ENCODE assay signal across 32 cellular contexts in genomic region chr12:3602488-3602887, GRCh38.
"Had no signal": no experiment of that assay in that cellular context is flagged by ENCODE, and none has a peak within 500 bp of the region (broad histone marks: within the 10 kb centered on the region; RNA-seq: fewer than 3 reads in every experiment).

No MANE protein-coding gene starts in this region.

- H3K4me3 Mint-ChIP-seq: activated CD4-positive, alpha-beta T cell treated with anti-CD3 and anti-CD28 coated beads, Interleukin-2, amount 10 ng/mL, durations not matched to agents 24 days and 14 days; activated naive CD4-positive, alpha-beta T cell treated with anti-CD3 and anti-CD28 coated beads for 36 hours; activated T-cell treated with anti-CD3 and anti-CD28 coated beads, Interleukin-2, amount 50 U/mL, for 4 hours; activated T-helper 1 cell treated with anti-CD3 and anti-CD28 coated beads, Interleukin-12 subunit alpha, Interleukin-12 subunit beta, Interleukin-2, Interleukin-4 antibody, amounts not matched to agents 30 ng/mL and 10 ng/mL and 1 ng/mL, durations not matched to agents 14 hours and 24 hours and 36 hours; brain; T-helper 1 cell treated with Interleukin-12 subunit alpha and Interleukin-12 subunit beta and Interleukin-4 antibody, amounts not matched to agents 30 μg/mL and 1 μg/mL, for 36 hours; T-helper 2 cell treated with Interferon-gamma antibody and Interleukin-4, amounts not matched to agents 5 μg/mL and 100 μg/mL, for 36 hours had no signal

- H3K9me2 ChIP-seq: SK-N-SH had no signal

- FAIRE-seq: bronchial epithelial cell, K562, TTC549 had no signal

- H3K4me1 Mint-ChIP-seq: activated CD4-positive, alpha-beta T cell treated with anti-CD3 and anti-CD28 coated beads, Interleukin-2, amount 10 ng/mL, durations not matched to agents 24 days and 14 days had no signal

- H3K4me3 ChIP-seq: adrenal gland, K562, SJSA1 had no signal

- DNase-seq: activated CD4-positive, alpha-beta T cell treated with anti-CD3 and anti-CD28 coated beads, Interleukin-2, amount 10 ng/mL, durations not matched to agents 24 days and 14 days; activated CD4-positive, alpha-beta T cell treated with anti-CD3 and anti-CD28 coated beads, Interleukin-2, amount 50 U/mL, for 4 hours; activated CD8-positive, alpha-beta memory T cell treated with anti-CD3 and anti-CD28 coated beads, Interleukin-2, amount 50 U/mL, for 4 hours; activated gamma-delta T cell treated with Interleukin-2 at 50 U/mL for 16 hours; activated naive CD4-positive, alpha-beta T cell treated with anti-CD3 and anti-CD28 coated beads for 36 hours; activated T-cell treated with anti-CD3 and anti-CD28 coated beads for 4 hours; activated T-cell treated with anti-CD3 and anti-CD28 coated beads, Interleukin-2, amount 50 U/mL, for 4 hours; adrenal gland; caudate nucleus; NCI-H1105; NCI-H1417 treated with DMSO at 0.1 percent for 48 hours; NCI-H187 treated with DMSO at 0.1 percent for 48 hours; NCI-H2081; NCI-H2171 treated with DMSO at 0.1 percent for 48 hours; NCI-H2227 treated with DMSO at 0.1 percent for 48 hours; NCI-H446; NCI-H510A treated with DMSO at 0.1 percent for 48 hours; NCI-H526 treated with DMSO at 0.1 percent for 48 hours; NCI-H774; RPMI8226; SHP77 treated with DMSO at 0.1 percent for 48 hours; SK-N-SH had no signal

- ATAC-seq: activated naive CD4-positive, alpha-beta T cell treated with anti-CD3 and anti-CD28 coated beads, Interleukin-2, amount 50 U/mL, for 72 hours; activated T-cell treated with anti-CD3 and anti-CD28 coated beads, Interleukin-2, amount 50 U/mL, for 4 hours; K562; Panc1 had no signal

- H3K36me3 ChIP-seq: adrenal gland, SJSA1 had no signal

- H3K9me3 Mint-ChIP-seq: activated CD4-positive, alpha-beta T cell treated with anti-CD3 and anti-CD28 coated beads, Interleukin-2, amount 10 ng/mL, durations not matched to agents 24 days and 14 days; activated naive CD4-positive, alpha-beta T cell treated with anti-CD3 and anti-CD28 coated beads for 36 hours; activated naive CD4-positive, alpha-beta T cell treated with anti-CD3 and anti-CD28 coated beads, Interleukin-2, amount 50 U/mL, for 72 hours; activated T-cell treated with anti-CD3 and anti-CD28 coated beads, Interleukin-2, amount 50 U/mL, for 4 hours; activated T-helper 1 cell treated with anti-CD3 and anti-CD28 coated beads, Interleukin-12 subunit alpha, Interleukin-12 subunit beta, Interleukin-2, Interleukin-4 antibody, amounts not matched to agents 30 ng/mL and 10 ng/mL and 1 ng/mL, durations not matched to agents 14 hours and 24 hours and 36 hours; T-helper 1 cell treated with Interleukin-12 subunit alpha and Interleukin-12 subunit beta and Interleukin-4 antibody, amounts not matched to agents 30 μg/mL and 1 μg/mL, for 36 hours; T-helper 2 cell treated with Interferon-gamma antibody and Interleukin-4, amounts not matched to agents 5 μg/mL and 100 μg/mL, for 36 hours had no signal

- H3K36me3 Mint-ChIP-seq: activated naive CD4-positive, alpha-beta T cell treated with anti-CD3 and anti-CD28 coated beads, Interleukin-2, amount 50 U/mL, for 72 hours; brain had no signal

- H3K9ac ChIP-seq: SK-N-SH had no signal

- H3K27ac ChIP-seq: adrenal gland, SJSA1 had no signal

- H3K27ac Mint-ChIP-seq: activated CD4-positive, alpha-beta T cell treated with anti-CD3 and anti-CD28 coated beads, Interleukin-2, amount 10 ng/mL, durations not matched to agents 24 days and 14 days; activated naive CD4-positive, alpha-beta T cell treated with anti-CD3 and anti-CD28 coated beads for 36 hours; activated naive CD4-positive, alpha-beta T cell treated with anti-CD3 and anti-CD28 coated beads, Interleukin-2, amount 50 U/mL, for 72 hours; activated T-helper 1 cell treated with anti-CD3 and anti-CD28 coated beads, Interleukin-12 subunit alpha, Interleukin-12 subunit beta, Interleukin-2, Interleukin-4 antibody, amounts not matched to agents 30 ng/mL and 10 ng/mL and 1 ng/mL, durations not matched to agents 14 hours and 24 hours and 36 hours; T-helper 1 cell treated with Interleukin-12 subunit alpha and Interleukin-12 subunit beta and Interleukin-4 antibody, amounts not matched to agents 30 μg/mL and 1 μg/mL, for 36 hours; T-helper 2 cell treated with Interferon-gamma antibody and Interleukin-4, amounts not matched to agents 5 μg/mL and 100 μg/mL, for 36 hours had no signal

- H3K9me3 ChIP-seq: adrenal gland, SJSA1, SK-N-SH had no signal

- H3K4me2 ChIP-seq: SK-N-SH had no signal

- H3K27me3 ChIP-seq: adrenal gland had no signal

- H3K4me1 ChIP-seq: adrenal gland, SJSA1 had no signal
